ENCODE assay signal across 9 cellular contexts in genomic region chr1:151828931-151829330, GRCh38. TPM values are rescaled to one million over a fixed set of nuclear protein-coding genes. Genes with fewer than 3 reads are reported as not detected.
DNase-seq lines count a peak whose midpoint lies in the region; ATAC-seq and TF ChIP-seq lines count a peak whose summit lies in the region.
"Had no signal": no experiment of that assay in that cellular context is flagged by ENCODE, and none has a peak within 500 bp of the region (broad histone marks: within the 10 kb centered on the region; RNA-seq: fewer than 3 reads in every experiment).

No MANE protein-coding gene starts in this region.

- peaks cover 22 to 63% (median 57%) of the 10 kb centered on the region in 4 donors for H3K4me1 ChIP-seq in stomach

- TF ChIP-seq CTCF in fibroblast of villous mesenchyme (IDR thresholded peaks at IDR 0.05; ENCODE audit: insufficient read depth, low read depth, low read length): no peak
- TF ChIP-seq CTCF in stomach (IDR thresholded peaks at IDR 0.05): no peak

- H3K27ac ChIP-seq in stomach: peak overlapping the region; percentile 22 to 87 (median 83)

- intact Hi-C loops in stomach (cut with DNase I; ENCODE audit: low total_unique reads): no loop called here

- H3K9me3 ChIP-seq in T-helper 17 cell (ENCODE audit: control insufficient read depth, low read length, poor library complexity, severe bottlenecking) (no peaks in the 10 kb centered on the region), stomach (no peaks in the 10 kb centered on the region)

- peak overlapping the region; percentile 11 for H3K4me3 Mint-ChIP-seq in activated naive CD4-positive, alpha-beta T cell treated with anti-CD3 and anti-CD28 coated beads, Interleukin-2, amount 50 U/mL, for 24 hours
- peak overlapping the region; percentile 97 for H3K4me3 Mint-ChIP-seq in T-helper 17 cell

- H3K4me3 ChIP-seq in fibroblast of villous mesenchyme (ENCODE audit: low read depth, low read length) (no peak overlapping the region), stomach (no peak overlapping the region)

- no peaks in the 10 kb centered on the region for H3K36me3 Mint-ChIP-seq in activated naive CD4-positive, alpha-beta T cell treated with anti-CD3 and anti-CD28 coated beads, Interleukin-2, amount 50 U/mL, for 24 hours
- H3K36me3 Mint-ChIP-seq in T-helper 17 cell (ENCODE audit: low read depth): peaks cover 8% of the 10 kb centered on the region

- H3K27me3 ChIP-seq in stomach: peaks cover 0 to 35% (median 0%) of the 10 kb centered on the region in 3 donors

- H3K9me3 Mint-ChIP-seq in activated naive CD4-positive, alpha-beta T cell treated with anti-CD3 and anti-CD28 coated beads, Interleukin-2, amount 50 U/mL, for 24 hours: no peaks in the 10 kb centered on the region

- peaks cover 52% of the 10 kb centered on the region for H3K4me1 Mint-ChIP-seq in activated naive CD4-positive, alpha-beta T cell treated with anti-CD3 and anti-CD28 coated beads, Interleukin-2, amount 50 U/mL, for 24 hours
- peaks cover 75% of the 10 kb centered on the region for H3K4me1 Mint-ChIP-seq in T-helper 17 cell

- no peak for TF ChIP-seq EP300 in stomach (IDR thresholded peaks at IDR 0.05)

- 2 to 6% (median 5%) methylated on average over 11 of the region's 11 CpGs for WGBS in stomach, 5 donors

- no peak for TF ChIP-seq POLR2A in stomach (IDR thresholded peaks at IDR 0.05)

- H3K27me3 Mint-ChIP-seq in activated naive CD4-positive, alpha-beta T cell treated with anti-CD3 and anti-CD28 coated beads, Interleukin-2, amount 50 U/mL, for 24 hours: no peaks in the 10 kb centered on the region
- no peaks in the 10 kb centered on the region for H3K27me3 Mint-ChIP-seq in T-helper 17 cell

- DNase-seq in activated naive CD4-positive, alpha-beta T cell treated with anti-CD3 and anti-CD28 coated beads, Interleukin-2, amount 50 U/mL, for 16 hours: no peak
- no peak for DNase-seq in T-helper 17 cell
- DNase-seq in fibroblast of villous mesenchyme (ENCODE audit: low read depth): peak; percentile 17
- DNase-seq in stomach: peak; percentile 73
- no peak for DNase-seq in SW 1271 (lab: John Stamatoyannopoulos, UW)
- no peak for DNase-seq in stimulated activated naive CD4-positive, alpha-beta T cell (lab: John Stamatoyannopoulos, UW)

- peaks cover 0 to 12% (median 2%) of the 10 kb centered on the region in 4 donors for H3K36me3 ChIP-seq in stomach

- peak overlapping the region; percentile 0 for H3K27ac Mint-ChIP-seq in activated naive CD4-positive, alpha-beta T cell treated with anti-CD3 and anti-CD28 coated beads, Interleukin-2, amount 50 U/mL, for 24 hours
- H3K27ac Mint-ChIP-seq in T-helper 17 cell: peak overlapping the region; percentile 98

- ATAC-seq in T-helper 17 cell (no peak), HG03196 (IDR thresholded peaks at IDR 0.05; ENCODE audit: unreplicated experiment) (no peak)

RNA-seq across cellular contexts. Expression of gene RORC, which starts 2.7 kb away (rescaled TPM):
- total RNA-seq in T-helper 17 cell (10 to 100 TPM; 38.4 to 42.5 TPM), fibroblast of villous mesenchyme (under 0.01 TPM in 1 of 2 replicates, not detected in the other), stomach (10 to 100 TPM in 3 of 5 donors, 1 to 10 TPM in 2; 1.4 to 28.1 (median 16.2) TPM)
- 10 to 100 TPM; 11.0 to 14.5 (median 11.5) TPM for polyA plus RNA-seq in stomach

RNA-seq across cellular contexts. Expression of gene C2CD4D, which starts 10.7 kb away (rescaled TPM):
- 1 to 10 TPM; 1.9 to 2.3 TPM for total RNA-seq in T-helper 17 cell
- total RNA-seq in fibroblast of villous mesenchyme: not detected in 2 replicates
- total RNA-seq in stomach: under 1 TPM in 1 of 5 donors, not detected in 4; 0.58 TPM
- under 1 TPM in 2 of 3 donors, not detected in 1; 0.44 to 0.73 TPM for polyA plus RNA-seq in stomach

RNA-seq across cellular contexts. Expression of gene LINGO4, which starts 23.7 kb away (rescaled TPM):
- total RNA-seq in T-helper 17 cell: 1 to 10 TPM in 1 of 2 donors, under 1 TPM in 1; 0.77 to 1.6 TPM
- not detected in 2 replicates for total RNA-seq in fibroblast of villous mesenchyme
- 1 to 10 TPM in 1 of 5 donors, not detected in 4; 3.2 TPM for total RNA-seq in stomach
- under 1 TPM in 1 of 3 donors, not detected in 2; 0.06 TPM for polyA plus RNA-seq in stomach

RNA-seq across cellular contexts. Expression of gene THEM5, which starts 24.6 kb away (rescaled TPM):
- under 1 TPM in 1 of 2 donors, not detected in 1; 0.89 TPM for total RNA-seq in T-helper 17 cell
- total RNA-seq in fibroblast of villous mesenchyme: not detected in 2 replicates
- not detected for total RNA-seq in stomach
- polyA plus RNA-seq in stomach: not detected
- total RNA-seq: mononuclear cell had no signal

RNA-seq across cellular contexts. Expression of gene TDRKH, which starts 38.6 kb away (rescaled TPM):
- total RNA-seq in T-helper 17 cell (10 to 100 TPM; 11.3 to 17.7 TPM), fibroblast of villous mesenchyme (0.64 and 1.7 TPM in 2 replicates), stomach (10 to 100 TPM in 1 of 5 donors, 1 to 10 TPM in 3, under 1 TPM in 1; 0.29 to 30.4 (median 3.3) TPM)
- 1 to 10 TPM; 1.9 to 2.6 (median 2.4) TPM for polyA plus RNA-seq in stomach

Comparison
In these comparisons a context has a peak if more than half of its experiments do, and no peak if none do; other contexts are left out.
1. DNase-seq: peak in fibroblast of villous mesenchyme (single experiment) and stomach (single experiment); none in activated naive CD4-positive, alpha-beta T cell treated with anti-CD3 and anti-CD28 coated beads, Interleukin-2, amount 50 U/mL, for 16 hours (single experiment), T-helper 17 cell (0 of 3), SW 1271 (0 of 2) and stimulated activated naive CD4-positive, alpha-beta T cell (0 of 6).